Comparison of ENCODE assay signal across 20 cellular contexts in the genomic region with DNA sequence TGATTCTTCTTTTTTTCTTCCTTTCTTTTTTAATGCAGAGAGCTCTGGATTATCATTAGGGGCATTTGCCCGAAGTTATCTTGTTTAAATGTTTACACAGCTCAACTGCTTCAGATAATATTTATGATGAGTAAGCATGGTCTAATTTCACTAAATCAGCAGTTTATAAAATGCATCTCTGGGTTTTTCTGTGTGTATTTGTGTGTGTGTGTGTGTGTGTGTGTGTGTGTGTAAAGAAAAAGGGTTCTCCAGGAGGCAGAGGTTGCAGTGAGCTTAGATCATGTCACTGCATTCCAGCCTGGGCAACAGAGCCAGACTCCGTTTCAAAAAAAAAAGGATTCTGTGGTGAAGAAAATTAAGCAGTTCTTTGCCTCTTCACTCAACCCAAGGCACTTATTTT. TPM values are rescaled to one million over a fixed set of nuclear protein-coding genes. Genes with fewer than 3 reads are reported as not detected.
DNase-seq lines count a peak whose midpoint lies in the region; ATAC-seq, FAIRE-seq and TF ChIP-seq lines count a peak whose summit lies in the region.
"Had no signal": no experiment of that assay in that cellular context is flagged by ENCODE, and none has a peak within 500 bp of the region (broad histone marks: within the 10 kb centered on the region; RNA-seq: fewer than 3 reads in every experiment).

No MANE protein-coding gene starts in this region.

- DNase-seq in A549 (ENCODE audit: low read depth in 1 of 2, low spot score in 1 of 2) (no peak), hepatocyte (ENCODE audit: low spot score) (peak; percentile 21), neural progenitor cell (ENCODE audit: low spot score) (no peak), D721Med (ENCODE audit: insufficient read length, low spot score) (no peak), nephron progenitor cell (no peak)
- DNase-seq: GF-D8, GM23248, HCEC 1CT, NCI-H1436, NCI-H2081 treated with DMSO at 0.1 percent for 48 hours, NCI-H510A treated with DMSO at 0.1 percent for 48 hours, Peyer's patch, SHP77 had no signal

- H3K4me3 ChIP-seq in A549 (no peak overlapping the region), hepatocyte (no peak overlapping the region), neural progenitor cell (no peak overlapping the region)
- H3K4me3 ChIP-seq: BLaER1, GM23248, Peyer's patch had no signal

- no peak overlapping the region for H3K9ac ChIP-seq in neural progenitor cell
- H3K9ac ChIP-seq: BLaER1, GM23248, KMS-11 had no signal

- H3K9me2 ChIP-seq in hepatocyte (replicated peaks; ENCODE audit: insufficient read depth), result no peaks in the 10 kb centered on the region

- H3K27me3 Mint-ChIP-seq in neural progenitor cell (ENCODE audit: insufficient read depth, low read depth), result peaks cover 3% of the 10 kb centered on the region
- H3K27me3 Mint-ChIP-seq in nephron progenitor cell (ENCODE audit: low read depth, poor library complexity), result no peaks in the 10 kb centered on the region

- no peaks in the 10 kb centered on the region for H4K20me1 ChIP-seq in hepatocyte (ENCODE audit: insufficient read depth, poor library complexity, severe bottlenecking)
- H4K20me1 ChIP-seq in neural progenitor cell (ENCODE audit: low read depth), result no peaks in the 10 kb centered on the region
- H4K20me1 ChIP-seq: BLaER1 had no signal

- H3K4me3 Mint-ChIP-seq in neural progenitor cell, result no peak overlapping the region
- H3K4me3 Mint-ChIP-seq in nephron progenitor cell, result no peak overlapping the region

- H3K9me3 ChIP-seq in A549, result no peaks in the 10 kb centered on the region
- no peaks in the 10 kb centered on the region for H3K9me3 ChIP-seq in hepatocyte (ENCODE audit: low read depth)
- no peaks in the 10 kb centered on the region for H3K9me3 ChIP-seq in neural progenitor cell (ENCODE audit: low read depth)
- H3K9me3 ChIP-seq: Peyer's patch had no signal

- H3K4me1 ChIP-seq in A549, result peaks cover 21% of the 10 kb centered on the region; the same call in 1 of the 3 replicates
- H3K4me1 ChIP-seq in hepatocyte (ENCODE audit: insufficient read depth), result peaks cover 14% of the 10 kb centered on the region
- no peaks in the 10 kb centered on the region for H3K4me1 ChIP-seq in neural progenitor cell

- TF ChIP-seq CTCF in A549 (IDR thresholded peaks at IDR 0.05) (no peak), VCaP (conservative IDR thresholded peaks at IDR 0.05) (no peak), hepatocyte (IDR thresholded peaks at IDR 0.05; ENCODE audit: poor library complexity) (no peak), neural progenitor cell (IDR thresholded peaks at IDR 0.05) (no peak), D721Med (IDR thresholded peaks at IDR 0.05; ENCODE audit: insufficient read depth, missing control alignments) (no peak), nephron progenitor cell (IDR thresholded peaks at IDR 0.05) (no peak)

- H3K36me3 ChIP-seq in hepatocyte (replicated peaks; ENCODE audit: insufficient read depth, low read depth) (no peaks in the 10 kb centered on the region), neural progenitor cell (no peaks in the 10 kb centered on the region)
- H3K36me3 ChIP-seq: BLaER1, Peyer's patch had no signal

- WGBS in A549 (ENCODE audit: missing lambda C conversion rate), result 51% methylated on average over 2 of the region's 2 CpGs
- WGBS in hepatocyte (ENCODE audit: low lambda C conversion rate, missing lambda C conversion rate), result 38% methylated on average over 2 of the region's 2 CpGs

- no peak for ATAC-seq in A549
- ATAC-seq in GM19035 (IDR thresholded peaks at IDR 0.05; ENCODE audit: unreplicated experiment), result no peak
- ATAC-seq in HG02610 (IDR thresholded peaks at IDR 0.05; ENCODE audit: unreplicated experiment), result no peak

- no peak for TF ChIP-seq RAD21 in A549 (conservative IDR thresholded peaks at IDR 0.05 in 1 of 2, IDR thresholded peaks at IDR 0.05 in 1 of 2)

- no peaks in the 10 kb centered on the region for H3F3A ChIP-seq in neural progenitor cell (ENCODE audit: low read depth)

- H3K27ac ChIP-seq in A549, result no peak overlapping the region
- H3K27ac ChIP-seq in VCaP, result peak overlapping the region; percentile 28; the same call in 1 of the 2 replicates
- H3K27ac ChIP-seq in hepatocyte, result peak overlapping the region; percentile 49
- no peak overlapping the region for H3K27ac ChIP-seq in neural progenitor cell
- H3K27ac ChIP-seq: BLaER1, KMS-11, Peyer's patch had no signal

- H3K79me2 ChIP-seq in hepatocyte, result no peaks in the 10 kb centered on the region
- H3K79me2 ChIP-seq in neural progenitor cell (ENCODE audit: low read depth), result no peaks in the 10 kb centered on the region

- no peak overlapping the region for H3K4me2 ChIP-seq in A549
- H3K4me2 ChIP-seq in hepatocyte, result no peak overlapping the region
- no peak overlapping the region for H3K4me2 ChIP-seq in neural progenitor cell
- H3K4me2 ChIP-seq: BLaER1, KMS-11 had no signal

- H3K4me1 Mint-ChIP-seq in neural progenitor cell, result peaks cover 10% of the 10 kb centered on the region
- H3K4me1 Mint-ChIP-seq in nephron progenitor cell, result peaks cover 9% of the 10 kb centered on the region

- no peak for TF ChIP-seq POLR2A in A549 (IDR thresholded peaks at IDR 0.05; ENCODE audit: low read length)

- H3K27ac Mint-ChIP-seq in neural progenitor cell, result peak overlapping the region; percentile 46
- H3K27ac Mint-ChIP-seq in nephron progenitor cell, result no peak overlapping the region

- H3K9me3 Mint-ChIP-seq in neural progenitor cell (peaks cover 2% of the 10 kb centered on the region), nephron progenitor cell (no peaks in the 10 kb centered on the region)

- FAIRE-seq in A549 (lab: Jason Lieb, UNC), result no peak
- no peak for FAIRE-seq in D721Med (lab: Jason Lieb, UNC)
- FAIRE-seq: GM12891, GM18507 had no signal

- CTCF ChIA-PET in A549 (lab: Yijun Ruan, JAX), result interaction anchor here (1.8 kb wide), 1 partner anchor 47 kb away, joined by 3 read pairs; no protein-coding TSS in a partner anchor

- POLR2A ChIA-PET in A549 (lab: Yijun Ruan, JAX), result no interaction called here

- TF ChIP-seq EP300 in A549 (IDR thresholded peaks at IDR 0.05), result no peak

- H2AFZ ChIP-seq in hepatocyte (no peak overlapping the region), neural progenitor cell (replicated peaks) (no peak overlapping the region)
- H2AFZ ChIP-seq: GM23248 had no signal

- H3K36me3 Mint-ChIP-seq in neural progenitor cell (no peaks in the 10 kb centered on the region), nephron progenitor cell (ENCODE audit: low read depth) (no peaks in the 10 kb centered on the region)

- H3K27me3 ChIP-seq in hepatocyte (no peaks in the 10 kb centered on the region), neural progenitor cell (no peaks in the 10 kb centered on the region)
- H3K27me3 ChIP-seq: BLaER1, Peyer's patch had no signal

TF ChIP-seq in A549, 52 proteins besides CTCF, POLR2A, EP300 and RAD21:
- peak; percentile 93 for TF ChIP-seq MAFK (IDR thresholded peaks at IDR 0.05; ENCODE audit: partially characterized antibody)
- TF ChIP-seq CHD4 (IDR thresholded peaks at IDR 0.05; ENCODE audit: borderline replicate concordance), result no peak

RNA-seq across cellular contexts. Expression of a gene that starts 25.9 kb away (rescaled TPM):
- polyA plus RNA-seq in A549 (2011; rRNA removed) (0.92 and 1.7 TPM in 2 replicates), A549 (2017; fragmentation: RNase III; extraction: RNeasy Plus Mini Kit Qiagen cat#74134 plus additional on column Dnase treatment) (0.05 to 0.48 TPM (median 0.46 TPM) in 3 replicates), hepatocyte (12.7 and 13.0 TPM in 2 replicates)
- polyA plus RNA-seq in A549 (2012; cell fraction: cytosol; rRNA removed), result 0.05 and 0.09 TPM in 2 replicates
- polyA plus RNA-seq in A549 (2012; cell fraction: nucleus; rRNA removed), result not detected in 2 replicates
- polyA minus RNA-seq in A549 (2011; rRNA and poly(A)+ RNA removed), result 0.78 and 2.2 TPM in 2 replicates
- total RNA-seq in hepatocyte (21.3 and 21.9 TPM in 2 replicates), neural progenitor cell (ENCODE audit: low replicate concordance) (not detected in 2 replicates)
- total RNA-seq: GM23248 had no signal
- polyA plus RNA-seq: GM23248 had no signal

Comparison
In these comparisons a context has a peak if more than half of its experiments do, and no peak if none do; other contexts are left out.
1. H3K27ac ChIP-seq: peak in VCaP (single experiment) and hepatocyte (single experiment); none in A549 (0 of 2) and neural progenitor cell (single experiment).
2. RNA of a gene that starts 25.9 kb away (total RNA-seq): 21.3 to 21.9 TPM in hepatocyte; not detected in neural progenitor cell; every median in the first group is over 10 times any median in the second.